Comparison of ENCODE assay signal across 8 cellular contexts in genomic region chr4:2402053-2402452, GRCh38. TPM values are rescaled to one million over a fixed set of nuclear protein-coding genes. Genes with fewer than 3 reads are reported as not detected.
DNase-seq lines count a peak whose midpoint lies in the region; ATAC-seq and TF ChIP-seq lines count a peak whose summit lies in the region.
"Had no signal": no experiment of that assay in that cellular context is flagged by ENCODE, and none has a peak within 500 bp of the region (broad histone marks: within the 10 kb centered on the region; RNA-seq: fewer than 3 reads in every experiment).

No MANE protein-coding gene starts in this region.

- ATAC-seq in Panc1 (peak; percentile 44), lower lobe of right lung (peak; percentile 76 to 85), HG03571 (IDR thresholded peaks at IDR 0.05; ENCODE audit: unreplicated experiment) (no peak)

- no peak for TF ChIP-seq CTCF in Panc1 (IDR thresholded peaks at IDR 0.05)
- no peak for TF ChIP-seq CTCF in coronary artery (IDR thresholded peaks at IDR 0.05)
- TF ChIP-seq CTCF in lower lobe of right lung (IDR thresholded peaks at IDR 0.05), result no peak

- in situ Hi-C loops in Panc1 (cut with HindIII; ENCODE audit: low pct_unique_long_range_greater_than_20kb, low sequenced_read_pairs), result no loop called here

- CTCF ChIA-PET in HEK293T (lab: Yijun Ruan, JAX) (interaction anchor here (1.3 kb wide), 1 partner anchor 12 kb away, joined by 6 read pairs; no protein-coding TSS in a partner anchor), Panc1 (lab: Charles Lee) (no interaction called here)

- H3K36me3 ChIP-seq in Panc1 (ENCODE audit: control insufficient read depth, insufficient read depth, low read length) (no peaks in the 10 kb centered on the region), lower lobe of right lung (no peaks in the 10 kb centered on the region)

- H3K27ac ChIP-seq in Panc1 (ENCODE audit: low read length) (no peak overlapping the region), coronary artery (no peak overlapping the region), lower lobe of right lung (no peak overlapping the region), substantia nigra (ENCODE audit: low read depth, low read length, poor library complexity, severe bottlenecking) (peak overlapping the region; percentile 67)

- DNase-seq in HEK293T (ENCODE audit: extremely low spot score) (peak; percentile 52), Panc1 (ENCODE audit: low read depth, low spot score) (no peak), coronary artery (ENCODE audit: low spot score) (no peak), lower lobe of right lung (peak; percentile 68), substantia nigra (lab: John Stamatoyannopoulos, UW) (peak in 41 of 49 donors; percentile 13 to 85 (median 53)), KG1 (lab: John Stamatoyannopoulos, UW) (no peak)

- intact Hi-C loops in Panc1 (cut with micrococcal nuclease; ENCODE audit: unreplicated experiment) (no loop called here), lower lobe of right lung (cut with DNase I) (no loop called here)

- H3K27me3 ChIP-seq in Panc1 (ENCODE audit: control insufficient read depth, insufficient read depth, low read length) (no peaks in the 10 kb centered on the region), lower lobe of right lung (ENCODE audit: low read depth) (no peaks in the 10 kb centered on the region)

- H3K4me3 ChIP-seq in Panc1 (ENCODE audit: low read depth in 2 of 2, low read length in 2 of 2) (no peak overlapping the region), coronary artery (peak overlapping the region; percentile 69), lower lobe of right lung (peak overlapping the region; percentile 42)

- POLR2A ChIA-PET in HEK293T (lab: Yijun Ruan, JAX), result interaction anchor here (1.0 kb wide), 1 partner anchor 140 kb away, joined by 3 read pairs; the partner anchor contains the start of gene MXD4
- POLR2A ChIA-PET in Panc1 (lab: Charles Lee), result no interaction called here

- no peaks in the 10 kb centered on the region for H3K9me3 ChIP-seq in Panc1 (ENCODE audit: control insufficient read depth, insufficient read depth, low read depth, low read length)
- no peaks in the 10 kb centered on the region for H3K9me3 ChIP-seq in lower lobe of right lung

- no TSS peak for BruUV-seq in Panc1 (replicated peaks; lab: Mats Ljungman, UMichigan)

- H3K4me1 ChIP-seq in Panc1 (ENCODE audit: control insufficient read depth, insufficient read depth, low read length) (peaks cover 13% of the 10 kb centered on the region), lower lobe of right lung (peaks cover 23% of the 10 kb centered on the region)

TF ChIP-seq in HEK293T, 16 proteins besides CTCF, POLR2A, EP300 and RAD21:
- TF ChIP-seq NFRKB (IDR thresholded peaks at IDR 0.05) (no peak), SP1 (IDR thresholded peaks at IDR 0.05) (no peak), ELF4 (IDR thresholded peaks at IDR 0.05) (no peak), LEF1 (IDR thresholded peaks at IDR 0.05; ENCODE audit: borderline replicate concordance) (no peak), ZNF384 (IDR thresholded peaks at IDR 0.05) (no peak), SUZ12 (IDR thresholded peaks at IDR 0.05) (no peak), ARNT (IDR thresholded peaks at IDR 0.05) (no peak), FOXM1 (IDR thresholded peaks at IDR 0.05; ENCODE audit: borderline replicate concordance) (no peak), TARDBP (IDR thresholded peaks at IDR 0.05) (no peak), FOXK2 (IDR thresholded peaks at IDR 0.05) (no peak), HDGF (IDR thresholded peaks at IDR 0.05; ENCODE audit: borderline replicate concordance) (no peak), BHLHE40 (IDR thresholded peaks at IDR 0.05; ENCODE audit: borderline replicate concordance) (no peak), PKNOX1 (IDR thresholded peaks at IDR 0.05) (no peak), CTBP1 (IDR thresholded peaks at IDR 0.05; ENCODE audit: borderline replicate concordance) (no peak), FOXA1 (IDR thresholded peaks at IDR 0.05) (no peak), L3MBTL2 (conservative IDR thresholded peaks at IDR 0.05) (no peak)

RNA-seq across cellular contexts. Expression of gene ZFYVE28, which starts 16.4 kb away (rescaled TPM):
- total RNA-seq in Panc1 (2021; ENCODE audit: unreplicated experiment) (11.9 TPM), lower lobe of right lung (12.9 TPM)
- polyA plus RNA-seq in Panc1 (2012; ENCODE audit: insufficient read length), result 13.0 TPM

RNA-seq across cellular contexts. Expression of gene CFAP99, which starts 16.7 kb away (rescaled TPM):
- total RNA-seq in Panc1 (2021; ENCODE audit: unreplicated experiment) (0.33 TPM), lower lobe of right lung (4.3 TPM)
- 0.21 TPM for polyA plus RNA-seq in Panc1 (2012; ENCODE audit: insufficient read length)
- total RNA-seq: SK-MEL-5 had no signal

Comparison
In these comparisons a context has a peak if more than half of its experiments do, and no peak if none do; other contexts are left out.
1. DNase-seq: peak in HEK293T (single experiment), lower lobe of right lung (single experiment) and substantia nigra (41 of 49); none in Panc1 (single experiment), coronary artery (single experiment) and KG1 (single experiment).
2. H3K4me3 ChIP-seq: peak in coronary artery (single experiment) and lower lobe of right lung (single experiment); none in Panc1 (0 of 2).